29 cellular contexts compared by ENCODE assay signal in the genomic region with DNA sequence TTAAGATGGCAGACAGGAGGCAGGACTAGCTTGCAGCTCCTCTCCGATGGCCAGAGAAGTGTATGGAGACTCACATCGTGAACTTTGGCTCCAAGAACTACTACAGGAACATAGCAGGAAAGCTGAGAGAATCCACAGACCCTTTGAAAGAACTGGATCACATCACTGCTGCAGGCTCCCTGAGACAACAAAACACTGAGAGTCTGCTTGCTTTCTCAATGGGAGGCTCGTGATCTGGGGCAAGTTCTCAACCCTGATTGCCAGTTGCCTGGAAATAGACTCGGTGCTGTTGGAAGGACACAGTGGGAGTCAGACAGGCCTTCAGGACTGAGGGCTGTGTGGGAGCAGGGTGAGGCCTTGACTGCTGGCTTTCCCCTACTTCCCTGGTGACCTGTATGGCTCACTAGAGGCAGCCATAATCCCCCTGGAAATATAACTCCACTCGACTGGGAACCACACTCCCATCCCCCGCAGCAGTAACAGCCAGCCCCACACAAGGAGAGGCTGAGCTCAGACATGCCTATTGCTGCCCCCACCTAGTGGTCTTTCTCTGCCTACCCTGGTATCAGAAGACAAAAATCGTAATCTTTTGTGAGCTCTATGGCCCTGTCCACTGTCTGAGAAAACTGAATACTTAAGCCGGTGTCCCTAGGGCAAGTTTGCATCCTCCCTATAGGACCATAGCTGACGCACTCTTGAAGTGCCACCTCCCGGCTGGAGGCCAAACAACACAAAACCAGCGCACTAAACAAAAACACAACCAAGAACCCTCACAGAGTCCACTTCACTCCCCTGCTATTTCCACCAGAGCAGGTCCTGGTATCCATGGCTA.
DNase-seq lines count a peak whose midpoint lies in the region; ATAC-seq and TF ChIP-seq lines count a peak whose summit lies in the region.
"Had no signal": no experiment of that assay in that cellular context is flagged by ENCODE, and none has a peak within 500 bp of the region (broad histone marks: within the 10 kb centered on the region; RNA-seq: fewer than 3 reads in every experiment).

No MANE protein-coding gene starts in this region.

- H3K4me2 ChIP-seq in HCT116 (ENCODE audit: low read length) (no peak overlapping the region), neuronal stem cell (ENCODE audit: insufficient read depth, low read length, poor library complexity, severe bottlenecking) (no peak overlapping the region)
- H3K4me2 ChIP-seq: BLaER1, KMS-11, smooth muscle cell had no signal

- DNase-seq in HCT116 (ENCODE audit: low read depth, low spot score): no peak
- peak; percentile 37 for DNase-seq in SK-MEL-5 (ENCODE audit: low read depth, low spot score)
- DNase-seq in fibroblast of villous mesenchyme (ENCODE audit: low read depth): no peak
- no peak for DNase-seq in neuronal stem cell (ENCODE audit: low spot score)
- DNase-seq in stomach: no peak
- no peak for DNase-seq in NCI-H526 (lab: John Stamatoyannopoulos, UW)
- no peak for DNase-seq in psoas muscle
- DNase-seq: activated CD4-positive, alpha-beta T cell treated with anti-CD3 and anti-CD28 coated beads, Interleukin-2, amount 50 U/mL, for 48 hours; activated CD4-positive, CD25-positive, alpha-beta regulatory T cell treated with anti-CD3 and anti-CD28 coated beads, Interleukin-2, amount 50 U/mL, for 72 hours; activated naive CD4-positive, alpha-beta T cell treated with anti-CD3 and anti-CD28 coated beads for 36 hours; brain microvascular endothelial cell; DMS153; H7; heart right ventricle; MM.1S; NCI-H1436; NCI-H2171; NCI-H510A treated with DMSO at 0.1 percent for 48 hours; PC-3; stimulated activated CD4-positive, alpha-beta T cell treated with anti-CD3 and anti-CD28 coated beads, Interleukin-1b, Interleukin-23, amount 100 ng/mL, for 48 hours; stimulated activated naive CD8-positive, alpha-beta T cell treated with anti-CD3 and anti-CD28 coated beads, Interleukin-15, Interleukin-2, amounts not matched to agents 100 U/mL and 50 U/mL, for 24 hours had no signal

- no peak overlapping the region for H3K23ac ChIP-seq in neuronal stem cell (ENCODE audit: low read depth, low read length, poor library complexity)

- in situ Hi-C loops in SK-MEL-5 (cut with HindIII; ENCODE audit: low pct_unique_long_range_greater_than_20kb, low sequenced_read_pairs): no loop called here

- no peaks in the 10 kb centered on the region for H3K79me2 ChIP-seq in HCT116 (ENCODE audit: insufficient read depth, low read length)

- no peak overlapping the region for H2BK5ac ChIP-seq in neuronal stem cell (ENCODE audit: low read length)

- H2BK15ac ChIP-seq in neuronal stem cell (ENCODE audit: low read length): no peak overlapping the region

- H3K27me3 ChIP-seq in HCT116 (ENCODE audit: insufficient read depth, low read length) (no peaks in the 10 kb centered on the region), neuronal stem cell (ENCODE audit: control insufficient read depth in 3 of 3, insufficient read depth in 3 of 3, low read depth in 1 of 3, low read length in 3 of 3) (no peaks in the 10 kb centered on the region), stomach (no peaks in the 10 kb centered on the region), psoas muscle (ENCODE audit: insufficient read depth in 3 of 3, low read length in 2 of 3) (no peaks in the 10 kb centered on the region)
- H3K27me3 ChIP-seq: BLaER1, brain microvascular endothelial cell, heart right ventricle, right atrium auricular region had no signal

- no peak overlapping the region for H3K4me3 ChIP-seq in HCT116 (replicated peaks in 1 of 2; ENCODE audit: low read depth in 1 of 2, low read length in 2 of 2)
- no peak overlapping the region for H3K4me3 ChIP-seq in fibroblast of villous mesenchyme (ENCODE audit: low read depth, low read length)
- H3K4me3 ChIP-seq in neuronal stem cell (ENCODE audit: low read length in 2 of 2): no peak overlapping the region
- no peak overlapping the region for H3K4me3 ChIP-seq in stomach
- H3K4me3 ChIP-seq in psoas muscle: no peak overlapping the region
- H3K4me3 ChIP-seq: BLaER1, heart right ventricle, lung, right atrium auricular region, smooth muscle cell, thoracic aorta had no signal

- POLR2A ChIA-PET in HCT116 (lab: Charles Lee): no interaction called here

- no peaks in the 10 kb centered on the region for H3K79me1 ChIP-seq in neuronal stem cell (ENCODE audit: low read depth, low read length)

- CTCF ChIA-PET in HCT116 (lab: Charles Lee): no interaction called here

- no peak overlapping the region for H4K91ac ChIP-seq in neuronal stem cell (ENCODE audit: low read depth, low read length, poor library complexity)

- WGBS in neuronal stem cell (ENCODE audit: extremely low coverage in 2 of 2, insufficient read length in 2 of 2, insufficient replicate concordance in 1 of 2), 2 donors: no CpG with 5 or more reads among the region's 11 CpGs
- 86 to 90% (median 88%) methylated on average over 9 to 11 of the region's 11 CpGs for WGBS in stomach, 5 donors
- 82 to 89% (median 83%) methylated on average over 11 of the region's 11 CpGs for WGBS in psoas muscle, 3 donors

- no TSS peak for BruUV-seq in HCT116 (replicated peaks; lab: Mats Ljungman, UMichigan)

- no peak overlapping the region for H2AK5ac ChIP-seq in neuronal stem cell (ENCODE audit: low read depth, low read length)

- H3K4ac ChIP-seq in neuronal stem cell (ENCODE audit: low read length): no peak overlapping the region

- H4K20me1 ChIP-seq in HCT116 (ENCODE audit: insufficient read depth): no peaks in the 10 kb centered on the region
- H4K20me1 ChIP-seq: BLaER1 had no signal

- H2AFZ ChIP-seq in HCT116 (ENCODE audit: low read depth, low read length, poor library complexity, severe bottlenecking) (no peak overlapping the region), neuronal stem cell (ENCODE audit: low read length) (peak overlapping the region; percentile 70)

- no peak for TF ChIP-seq RAD21 in HCT116 (IDR thresholded peaks at IDR 0.05; ENCODE audit: low read depth)

- H3K9me3 ChIP-seq in HCT116 (ENCODE audit: control insufficient read depth in 1 of 2, insufficient read depth in 1 of 2, low read depth in 1 of 2, low read length in 2 of 2): peaks cover 0 to 3% of the 10 kb centered on the region in 2 experiments; a peak in 1 of 4 replicates
- H3K9me3 ChIP-seq in neuronal stem cell (replicated peaks in 1 of 2; ENCODE audit: control insufficient read depth in 2 of 2, insufficient read depth in 1 of 2, low read depth in 1 of 2, low read length in 2 of 2): peaks cover 3 to 18% of the 10 kb centered on the region in 2 donors
- H3K9me3 ChIP-seq in stomach: peaks cover 0 to 11% (median 4%) of the 10 kb centered on the region in 4 donors
- H3K9me3 ChIP-seq in psoas muscle: peaks cover 8% of the 10 kb centered on the region

- RAD21 ChIA-PET in HCT116 (lab: Charles Lee; ENCODE audit: low non-redundant PET in 1 of 2, low total read pairs in 2 of 2, uncharacterized antibody in 2 of 2, unreplicated experiment in 2 of 2): no interaction called here

- H3K27ac ChIP-seq in HCT116 (ENCODE audit: low read depth, low read length) (no peak overlapping the region), neuronal stem cell (replicated peaks; ENCODE audit: low read length) (no peak overlapping the region), stomach (no peak overlapping the region), psoas muscle (no peak overlapping the region)
- H3K27ac ChIP-seq: BLaER1, brain microvascular endothelial cell, heart right ventricle, HL-60, KMS-11, right atrium auricular region, thoracic aorta had no signal

- H2BK12ac ChIP-seq in neuronal stem cell (ENCODE audit: low read length): no peak overlapping the region

- H3K18ac ChIP-seq in neuronal stem cell (ENCODE audit: low read length): no peak overlapping the region

- intact Hi-C loops in HCT116 (cut with micrococcal nuclease) (no loop called here), stomach (cut with DNase I; ENCODE audit: low total_unique reads) (no loop called here), psoas muscle (cut with DNase I) (no loop called here)

- TF ChIP-seq POLR2A in HCT116 (IDR thresholded peaks at IDR 0.05; ENCODE audit: borderline replicate concordance, extremely low read depth, insufficient read depth, insufficient read length): no peak
- TF ChIP-seq POLR2A in stomach (IDR thresholded peaks at IDR 0.05): no peak

- H3K14ac ChIP-seq in neuronal stem cell (ENCODE audit: low read length): no peak overlapping the region

- H3K36me3 ChIP-seq in HCT116 (ENCODE audit: control insufficient read depth in 1 of 2, insufficient read depth in 2 of 2, low read length in 2 of 2) (no peaks in the 10 kb centered on the region), neuronal stem cell (replicated peaks in 1 of 2; ENCODE audit: control insufficient read depth in 2 of 2, insufficient read depth in 2 of 2, low read length in 2 of 2) (peaks cover 0 to 10% of the 10 kb centered on the region in 2 donors), stomach (peaks cover 0 to 5% (median under 1%) of the 10 kb centered on the region in 4 donors), psoas muscle (ENCODE audit: insufficient read depth in 1 of 2, low read depth in 1 of 2) (no peaks in the 10 kb centered on the region)
- H3K36me3 ChIP-seq: brain microvascular endothelial cell, right atrium auricular region, thoracic aorta had no signal

- no peak overlapping the region for H3K9ac ChIP-seq in HCT116 (ENCODE audit: low read length)
- no peak overlapping the region for H3K9ac ChIP-seq in neuronal stem cell (ENCODE audit: low read depth, low read length, poor library complexity)
- H3K9ac ChIP-seq: BLaER1, KMS-11 had no signal

- H2BK120ac ChIP-seq in neuronal stem cell (ENCODE audit: low read depth, low read length): no peak overlapping the region

- H4K8ac ChIP-seq in neuronal stem cell (ENCODE audit: low read depth, low read length): no peak overlapping the region

- H3K4me1 ChIP-seq in HCT116 (ENCODE audit: control insufficient read depth in 1 of 2, insufficient read depth in 2 of 2, low read length in 2 of 2) (no peaks in the 10 kb centered on the region), neuronal stem cell (ENCODE audit: control insufficient read depth in 2 of 2, insufficient read depth in 1 of 2, low read depth in 1 of 2, low read length in 2 of 2) (peaks cover 0 to 1% of the 10 kb centered on the region in 2 donors), stomach (no peaks in the 10 kb centered on the region), psoas muscle (no peaks in the 10 kb centered on the region)
- H3K4me1 ChIP-seq: BLaER1, heart right ventricle, right atrium auricular region had no signal

- no peaks in the 10 kb centered on the region for H3K9me2 ChIP-seq in HCT116 (ENCODE audit: insufficient read depth)

- no peak for TF ChIP-seq CTCF in HCT116 (IDR thresholded peaks at IDR 0.05 in 2 of 3, conservative IDR thresholded peaks at IDR 0.05 in 1 of 3; ENCODE audit: borderline replicate concordance in 1 of 3, insufficient read depth in 1 of 3, low read depth in 2 of 3, low read length in 2 of 3)
- peak; percentile 8 for TF ChIP-seq CTCF in fibroblast of villous mesenchyme (IDR thresholded peaks at IDR 0.05; ENCODE audit: insufficient read depth, low read depth, low read length)
- no peak for TF ChIP-seq CTCF in stomach (IDR thresholded peaks at IDR 0.05)
- no peak for TF ChIP-seq CTCF in psoas muscle (IDR thresholded peaks at IDR 0.05)

- no peak for TF ChIP-seq EP300 in stomach (IDR thresholded peaks at IDR 0.05)

- ATAC-seq in HCT116: 0 out of 2 replicates have a peak, but pooled peaks have one; percentile 25
- ATAC-seq in psoas muscle: no peak
- ATAC-seq: heart right ventricle; PC-3; SK-N-SH treated with all-trans-retinoic acid at 6 μM for 48 hours; stimulated activated naive CD8-positive, alpha-beta T cell treated with anti-CD3 and anti-CD28 coated beads, Interleukin-15, Interleukin-2, amounts not matched to agents 100 U/mL and 50 U/mL, for 24 hours had no signal
